In the genomic region with DNA sequence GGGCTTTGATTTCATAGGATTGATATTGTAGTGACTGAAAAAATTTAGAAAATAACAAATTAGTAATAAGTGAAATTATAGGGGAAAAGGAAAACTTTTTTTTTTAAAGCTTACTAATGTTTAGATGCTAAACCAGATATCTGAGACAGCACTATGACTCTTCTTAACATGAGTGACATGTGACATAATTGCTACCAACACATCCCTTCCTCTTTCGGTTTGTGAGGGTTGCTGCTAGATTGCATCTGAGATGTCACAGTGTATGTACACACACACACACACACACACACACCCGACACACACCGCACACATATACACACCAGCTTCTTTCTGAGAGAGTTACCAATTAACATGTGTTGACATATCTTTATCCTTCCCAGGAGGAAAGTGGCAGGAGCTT, we compare ENCODE assay signal across 17 cellular contexts. TPM values are rescaled to one million over a fixed set of nuclear protein-coding genes. Genes with fewer than 3 reads are reported as not detected.
"Had no signal": no experiment of that assay in that cellular context is flagged by ENCODE, and none has a peak within 500 bp of the region (broad histone marks: within the 10 kb centered on the region; RNA-seq: fewer than 3 reads in every experiment).

No MANE protein-coding gene starts in this region.

- H3K27ac ChIP-seq: lower lobe of right lung, sigmoid colon, thyroid gland had no signal

- H3K9me3 ChIP-seq: lower lobe of right lung, sigmoid colon, thyroid gland had no signal

- H3K27me3 ChIP-seq: sigmoid colon, thyroid gland had no signal

- H3K4me3 ChIP-seq: lower lobe of right lung, sigmoid colon, thyroid gland had no signal

- H3K4me1 ChIP-seq: lower lobe of right lung, sigmoid colon, thyroid gland had no signal

- ATAC-seq: activated CD8-positive, alpha-beta memory T cell treated with anti-CD3 and anti-CD28 coated beads, Interleukin-2, amount 10 ng/mL, durations not matched to agents 7 days and 5 days; natural killer cell had no signal

- H3K36me3 ChIP-seq: lower lobe of right lung, sigmoid colon, thyroid gland had no signal

- DNase-seq: activated B cell treated with CpG ODN at 0.5 μM for 24 hours; activated CD4-positive, alpha-beta memory T cell treated with anti-CD3 and anti-CD28 coated beads, Interleukin-2, amount 10 ng/mL, durations not matched to agents 7 days and 5 days; activated CD4-positive, alpha-beta T cell treated with anti-CD3 and anti-CD28 coated beads for 48 hours; activated CD8-positive, alpha-beta memory T cell treated with anti-CD3 and anti-CD28 coated beads, Interleukin-2, amount 10 ng/mL, durations not matched to agents 7 days and 5 days; activated naive CD8-positive, alpha-beta T cell treated with anti-CD3 and anti-CD28 coated beads for 36 hours; amniotic stem cell; effector CD4-positive, alpha-beta T cell; hypothalamus; islet precursor cell; lower lobe of right lung; natural killer cell; posterior cingulate gyrus; sigmoid colon; stimulated activated CD4-positive, alpha-beta T cell treated with anti-CD3 and anti-CD28 coated beads, Interleukin-4, amount 100 ng/mL, for 4 hours; stimulated activated naive B cell treated with anti-CD40 and anti-IgM and Interleukin-4, amounts not matched to agents 10 μg/mL and 1 μg/mL and 100 μg/mL, for 72 hours; thyroid gland had no signal

- FAIRE-seq: urothelium cell line had no signal

RNA-seq across cellular contexts. Expression of gene RAPGEF4, which starts 18.0 kb away (rescaled TPM):
- total RNA-seq: activated B cell treated with CpG ODN at 0.5 μM for 24 hours had no signal
